In genomic region chr13:35136585-35136984, GRCh38 we compare ENCODE assay signal across 28 cellular contexts.
"Had no signal": no experiment of that assay in that cellular context is flagged by ENCODE, and none has a peak within 500 bp of the region (broad histone marks: within the 10 kb centered on the region; RNA-seq: fewer than 3 reads in every experiment).

No MANE protein-coding gene starts in this region.

- H3K4me2 ChIP-seq: smooth muscle cell had no signal

- H3K27me3 ChIP-seq: esophagus squamous epithelium, heart right ventricle, left lung, right atrium auricular region, testis, tibial artery had no signal

- DNase-seq: dermis blood vessel endothelial cell; effector memory CD8-positive, alpha-beta T cell; erythroblast; esophagus squamous epithelium; foreskin melanocyte; glutamatergic neuron; heart right ventricle; hippocampal formation; left cardiac atrium; left lung; mesenchymal stem cell; naive thymus-derived CD4-positive, alpha-beta T cell; nephron progenitor cell; nucleus accumbens; stimulated activated CD4-positive, alpha-beta T cell treated with anti-CD3 and anti-CD28 coated beads, Interleukin-12 subunit alpha, Interleukin-12 subunit beta, amount 100 ng/mL, for 4 hours; stimulated activated CD4-positive, alpha-beta T cell treated with anti-CD3 and anti-CD28 coated beads, Interleukin-1b, Interleukin-23, amount 100 ng/mL, for 48 hours; stimulated activated CD4-positive, alpha-beta T cell treated with anti-CD3 and anti-CD28 coated beads, Interleukin-4, amount 100 ng/mL, for 1 hour; stimulated activated CD8-positive, alpha-beta memory T cell treated with anti-CD3 and anti-CD28 coated beads, Interleukin-4, amount 100 ng/mL, for 48 hours; stimulated activated naive CD4-positive, alpha-beta T cell; substantia nigra; testis; tibial artery had no signal

- H3K36me3 ChIP-seq: esophagus squamous epithelium, left lung, prostate gland, right atrium auricular region, tibial artery had no signal

- H3K4me1 ChIP-seq: esophagus squamous epithelium, left lung, prostate gland, right atrium auricular region, testis, tibial artery had no signal

- FAIRE-seq: endometrium, islet of Langerhans had no signal

- H3K27ac ChIP-seq: esophagus squamous epithelium, heart right ventricle, left lung, prostate gland, right atrium auricular region, testis, tibial artery had no signal

- ATAC-seq: effector memory CD8-positive, alpha-beta T cell; heart right ventricle; left cardiac atrium; left lung; naive thymus-derived CD4-positive, alpha-beta T cell; sciatic nerve had no signal

- H3K9me3 ChIP-seq: esophagus squamous epithelium, heart right ventricle, left lung, prostate gland, right atrium auricular region, testis, tibial artery had no signal

- H3K4me3 ChIP-seq: esophagus squamous epithelium, heart right ventricle, left lung, prostate gland, right atrium auricular region, smooth muscle cell, testis, tibial artery had no signal
